9 cellular contexts compared by ENCODE assay signal in the genomic region with DNA sequence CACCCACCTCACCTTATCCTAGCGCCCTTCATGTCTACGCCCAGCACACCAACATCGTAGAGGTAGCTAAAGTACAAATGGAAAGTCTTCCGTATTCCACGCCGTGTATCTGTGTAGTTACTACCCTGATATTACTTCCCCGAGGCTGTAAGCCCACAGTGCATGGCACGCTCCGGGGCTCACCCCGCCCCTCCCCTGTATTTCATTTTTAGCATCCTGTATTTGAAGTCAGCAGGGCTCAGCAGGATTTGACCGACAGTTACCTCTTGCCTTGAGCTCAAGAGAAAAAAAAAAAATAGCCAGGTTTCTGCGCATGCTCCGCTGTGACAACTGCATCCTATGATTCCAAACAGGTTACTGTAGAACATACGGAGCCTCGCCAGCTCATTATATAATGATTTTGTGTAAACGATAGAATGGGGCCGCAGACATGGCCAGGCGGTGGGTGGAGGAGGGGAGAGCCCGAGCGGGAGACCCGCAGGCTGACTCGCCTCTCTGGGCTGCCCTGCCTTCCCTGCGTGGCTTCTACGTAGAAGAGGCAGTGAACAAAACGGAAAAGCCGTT. TPM values are rescaled to one million over a fixed set of nuclear protein-coding genes. Genes with fewer than 3 reads are reported as not detected.
DNase-seq lines count a peak whose midpoint lies in the region; ATAC-seq, FAIRE-seq and TF ChIP-seq lines count a peak whose summit lies in the region.
"Had no signal": no experiment of that assay in that cellular context is flagged by ENCODE, and none has a peak within 500 bp of the region (broad histone marks: within the 10 kb centered on the region; RNA-seq: fewer than 3 reads in every experiment).

No MANE protein-coding gene starts in this region.

- H2AFZ ChIP-seq in GM12878 (ENCODE audit: control insufficient read depth, low read depth, low read length): peak overlapping the region; percentile 37

- under 1% methylated on average over 26 of the region's 26 CpGs for WGBS in GM12878 (ENCODE audit: insufficient coverage, insufficient replicate concordance, low lambda C conversion rate, missing lambda C conversion rate)
- under 1% methylated on average over 26 of the region's 26 CpGs for WGBS in prostate gland

- H3K27ac ChIP-seq in GM12878 (ENCODE audit: control insufficient read depth, insufficient read depth) (no peak overlapping the region), prostate gland (peak overlapping the region; percentile 69 to 77)

- H3K4me3 ChIP-seq in GM12878 (peak overlapping the region; percentile 71), prostate gland (peak overlapping the region; percentile 71 to 74)

- H3K9ac ChIP-seq in GM12878 (ENCODE audit: control insufficient read depth, insufficient read depth, low read length): no peak overlapping the region; the same call in 1 of the 2 replicates

- H3K9me3 ChIP-seq in GM12878 (replicated peaks; ENCODE audit: control insufficient read depth, insufficient read depth, low read length) (peaks cover 3% of the 10 kb centered on the region; the same call in 2 of the 3 replicates), prostate gland (no peaks in the 10 kb centered on the region)

- DNase-seq in NK-92 treated with Interleukin-12 subunit alpha and Interleukin-12 subunit beta, amount 100 ng/mL, for 24 hours (lab: John Stamatoyannopoulos, UW): peak; percentile 59
- no peak for DNase-seq in NK-92 (lab: John Stamatoyannopoulos, UW; ENCODE audit: unreplicated experiment)
- DNase-seq in MV-4-11 (lab: John Stamatoyannopoulos, UW): peak; percentile 32
- peak; percentile 80 for DNase-seq in T follicular helper cell (ENCODE audit: low read depth)
- no peak for DNase-seq in GM12878 (ENCODE audit: low read depth, low spot score)
- peak in 40 of 51 donors; percentile 21 to 88 (median 59) for DNase-seq in hypothalamus (lab: John Stamatoyannopoulos, UW)
- peak; percentile 62 for DNase-seq in prostate gland (ENCODE audit: low spot score)

- RAD21 ChIA-PET in GM12878 (lab: Charles Lee; ENCODE audit: unreplicated experiment): interaction anchor here (0.8 to 4.2 kb wide), 24 partner anchors 8 to 315 kb away, joined by 3 to 46 read pairs (median 4); no protein-coding TSS in a partner anchor

- no peak for TF ChIP-seq EP300 in GM12878 (IDR thresholded peaks at IDR 0.05; ENCODE audit: borderline replicate concordance in 1 of 2, control insufficient read depth in 1 of 2, low read depth in 2 of 2, low read length in 2 of 2)

- no peak for FAIRE-seq in GM12878 (lab: Jason Lieb, UNC)
- FAIRE-seq: A204.1 had no signal

- H3K27me3 ChIP-seq in GM12878 (replicated peaks in 1 of 2; ENCODE audit: control insufficient read depth in 2 of 2, insufficient read depth in 2 of 2, low read length in 1 of 2): peaks cover 0 to 4% of the 10 kb centered on the region in 2 experiments; a peak in 1 of 4 replicates
- H3K27me3 ChIP-seq in prostate gland (replicated peaks; ENCODE audit: insufficient read depth): no peaks in the 10 kb centered on the region

- no peak for TF ChIP-seq POLR2A in GM12878 (IDR thresholded peaks at IDR 0.05; ENCODE audit: low read depth, low read length)
- TF ChIP-seq POLR2A in prostate gland (IDR thresholded peaks at IDR 0.05): peak; percentile 71

- H3K4me2 ChIP-seq in GM12878 (ENCODE audit: control insufficient read depth, insufficient read depth): peak overlapping the region; percentile 100

- in situ Hi-C loops in GM12878 (cut with MboI): loop anchor here (25.0 kb wide), 1 partner anchor 1467 kb away; no protein-coding TSS in a partner anchor

- ATAC-seq in GM12878: peak; percentile 81
- ATAC-seq in GM18519 (IDR thresholded peaks at IDR 0.05; ENCODE audit: low FRiP score, unreplicated experiment): no peak

- no peak for TF ChIP-seq CTCF in GM12878 (IDR thresholded peaks at IDR 0.05 in 2 of 3, conservative IDR thresholded peaks at IDR 0.05 in 1 of 3; ENCODE audit: control insufficient read depth in 2 of 3, extremely low read depth in 1 of 3, insufficient read depth in 1 of 3, low read depth in 3 of 3, low read length in 3 of 3)
- TF ChIP-seq CTCF in prostate gland (IDR thresholded peaks at IDR 0.05): no peak

- POLR2A ChIA-PET in GM12878 (lab: Charles Lee): interaction anchor here (0.5 to 3.4 kb wide), 14 partner anchors 9 to 736 kb away, joined by 3 to 38 read pairs (median 4); no protein-coding TSS in a partner anchor

- no peaks in the 10 kb centered on the region for H3K36me3 ChIP-seq in GM12878 (ENCODE audit: control insufficient read depth in 2 of 2, insufficient read depth in 2 of 2, low read length in 1 of 2)
- no peaks in the 10 kb centered on the region for H3K36me3 ChIP-seq in prostate gland

- H4K20me1 ChIP-seq in GM12878 (ENCODE audit: control insufficient read depth, insufficient read depth): no peaks in the 10 kb centered on the region

- intact Hi-C loops in GM12878 (cut with micrococcal nuclease; ENCODE audit: unreplicated experiment): loop anchor here (10.0 kb wide), 1 partner anchor 855 kb away; a partner anchor contains a TSS
- intact Hi-C loops in prostate gland (cut with DNase I): no loop called here

- SMC1A ChIA-PET in GM12878 (lab: Charles Lee; ENCODE audit: uncharacterized antibody, unreplicated experiment): interaction anchor here (0.8 to 3.8 kb wide), 22 partner anchors 9 to 292 kb away, joined by 3 to 77 read pairs (median 5); no protein-coding TSS in a partner anchor

- BruUV-seq in GM12878 (replicated peaks; lab: Mats Ljungman, UMichigan): no TSS peak

- CTCF ChIA-PET in GM12878 (lab: Yijun Ruan, JAX): interaction anchor here (0.6 to 4.1 kb wide), 17 partner anchors 11 to 75 kb away, joined by 3 to 51 read pairs (median 5); no protein-coding TSS in a partner anchor

- H3K79me2 ChIP-seq in GM12878 (ENCODE audit: control insufficient read depth, insufficient read depth, low read length): no peaks in the 10 kb centered on the region

- TF ChIP-seq RAD21 in GM12878 (IDR thresholded peaks at IDR 0.05; ENCODE audit: insufficient read depth, low read depth, low read length): no peak

- H3K4me1 ChIP-seq in GM12878 (ENCODE audit: control insufficient read depth, insufficient read depth, low read length): peaks cover 9% of the 10 kb centered on the region; the same call in 1 of the 2 replicates
- no peaks in the 10 kb centered on the region for H3K4me1 ChIP-seq in prostate gland (replicated peaks)

TF ChIP-seq in GM12878, 131 proteins besides CTCF, POLR2A, EP300 and RAD21 (continues in another document):
- TF ChIP-seq NFYA (IDR thresholded peaks at IDR 0.05; ENCODE audit: borderline replicate concordance, low read depth, low read length) (no peak), CREM (IDR thresholded peaks at IDR 0.05; ENCODE audit: low read depth) (no peak), BCL11A (IDR thresholded peaks at IDR 0.05; ENCODE audit: low read depth, low read length) (no peak), NBN (IDR thresholded peaks at IDR 0.05) (no peak), CBFB (IDR thresholded peaks at IDR 0.05; ENCODE audit: low read depth) (no peak), KAT2A (conservative IDR thresholded peaks at IDR 0.05; ENCODE audit: control insufficient read depth, low read depth, low read length) (no peak), SIX5 (IDR thresholded peaks at IDR 0.05; ENCODE audit: low read depth, low read length, severe bottlenecking) (no peak), TCF12 (IDR thresholded peaks at IDR 0.05; ENCODE audit: low read depth, low read length) (no peak), MTA2 (IDR thresholded peaks at IDR 0.05; ENCODE audit: low read depth) (peak; percentile 25; the same call in 1 of the 2 replicates), CEBPB (IDR thresholded peaks at IDR 0.05; ENCODE audit: borderline replicate concordance in 1 of 2, low read depth in 2 of 2, low read length in 2 of 2) (no peak), ESRRA (IDR thresholded peaks at IDR 0.05; ENCODE audit: low read length) (no peak), BHLHE40 (IDR thresholded peaks at IDR 0.05; ENCODE audit: borderline replicate concordance in 1 of 2, low read depth in 2 of 2, low read length in 1 of 2) (peak; percentile 5 to 30; a peak in 1 of 4 replicates), STAT1 (conservative IDR thresholded peaks at IDR 0.05) (0 out of 2 replicates have a peak, but pooled peaks have one; percentile 74)
- TF ChIP-seq, protein P1, sequence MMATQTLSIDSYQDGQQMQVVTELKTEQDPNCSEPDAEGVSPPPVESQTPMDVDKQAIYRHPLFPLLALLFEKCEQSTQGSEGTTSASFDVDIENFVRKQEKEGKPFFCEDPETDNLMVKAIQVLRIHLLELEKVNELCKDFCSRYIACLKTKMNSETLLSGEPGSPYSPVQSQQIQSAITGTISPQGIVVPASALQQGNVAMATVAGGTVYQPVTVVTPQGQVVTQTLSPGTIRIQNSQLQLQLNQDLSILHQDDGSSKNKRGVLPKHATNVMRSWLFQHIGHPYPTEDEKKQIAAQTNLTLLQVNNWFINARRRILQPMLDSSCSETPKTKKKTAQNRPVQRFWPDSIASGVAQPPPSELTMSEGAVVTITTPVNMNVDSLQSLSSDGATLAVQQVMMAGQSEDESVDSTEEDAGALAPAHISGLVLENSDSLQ (IDR thresholded peaks at IDR 0.05): peak; percentile 89

RNA-seq across cellular contexts. Expression of a gene that starts 1.3 kb away (rescaled TPM):
- total RNA-seq in GM12878 (2013; cell fraction: nucleolus; rRNA removed): 8.0 TPM in 2 replicates
- 8.8 and 9.2 TPM in 2 replicates for total RNA-seq in GM12878 (2014; rRNA removed)
- 5.3 and 6.2 TPM in 2 replicates for total RNA-seq in GM12878 (2014; rRNA removed; fragmentation: Illumina TruSeq; extraction: Trizol)
- total RNA-seq in GM12878 (2021): 11.2 and 12.4 TPM in 2 replicates
- 1.2 TPM for polyA plus RNA-seq in GM12878 (2011; ENCODE audit: low read depth)
- 14.0 and 19.3 TPM in 2 replicates for polyA plus RNA-seq in GM12878 (2011; rRNA removed)
- polyA plus RNA-seq in GM12878 (2011; cell fraction: cytosol; rRNA removed): 23.8 and 25.9 TPM in 2 replicates
- 34.2 and 36.9 TPM in 2 replicates for polyA plus RNA-seq in GM12878 (2011; cell fraction: nucleus; rRNA removed)
- polyA plus RNA-seq in GM12878 (2012): 1.5 and 4.0 TPM in 2 replicates
- polyA plus RNA-seq in GM12878 (2014; fragmentation: Illumina TruSeq; extraction: Trizol): 5.9 and 6.1 TPM in 2 replicates
- polyA plus RNA-seq in GM12878 (2014; fragmentation: Nextera tagmentation; extraction: Ambion mirVana): 1 to 10 TPM; 2.9 to 3.0 TPM
- 6.9 and 8.0 TPM in 2 replicates for polyA plus RNA-seq in GM12878 (2014; rRNA removed)
- 1 to 10 TPM in 1 of 2 experiments, under 1 TPM in 1; 0.59 to 1.3 TPM for polyA plus RNA-seq in GM12878 (2016; fragmentation: Nextera tagmentation; extraction: Ambion mirVana)
- polyA minus RNA-seq in GM12878 (2011; rRNA and poly(A)+ RNA removed): 25.7 and 35.5 TPM in 2 replicates
- polyA minus RNA-seq in GM12878 (2011; cell fraction: cytosol; rRNA and poly(A)+ RNA removed): 9.1 and 12.7 TPM in 2 replicates
- polyA minus RNA-seq in GM12878 (2011; cell fraction: nucleus; rRNA and poly(A)+ RNA removed): 9.8 and 15.8 TPM in 2 replicates
- total RNA-seq in prostate gland: 10 to 100 TPM; 22.7 to 28.3 TPM

Comparison
In these comparisons a context has a peak if more than half of its experiments do, and no peak if none do; other contexts are left out.
1. DNase-seq: peak in NK-92 treated with Interleukin-12 subunit alpha and Interleukin-12 subunit beta, amount 100 ng/mL, for 24 hours (single experiment), MV-4-11 (single experiment), T follicular helper cell (single experiment), hypothalamus (40 of 51) and prostate gland (single experiment); none in NK-92 (single experiment) and GM12878 (single experiment).